ENCODE assay signal across 18 cellular contexts in the genomic region with DNA sequence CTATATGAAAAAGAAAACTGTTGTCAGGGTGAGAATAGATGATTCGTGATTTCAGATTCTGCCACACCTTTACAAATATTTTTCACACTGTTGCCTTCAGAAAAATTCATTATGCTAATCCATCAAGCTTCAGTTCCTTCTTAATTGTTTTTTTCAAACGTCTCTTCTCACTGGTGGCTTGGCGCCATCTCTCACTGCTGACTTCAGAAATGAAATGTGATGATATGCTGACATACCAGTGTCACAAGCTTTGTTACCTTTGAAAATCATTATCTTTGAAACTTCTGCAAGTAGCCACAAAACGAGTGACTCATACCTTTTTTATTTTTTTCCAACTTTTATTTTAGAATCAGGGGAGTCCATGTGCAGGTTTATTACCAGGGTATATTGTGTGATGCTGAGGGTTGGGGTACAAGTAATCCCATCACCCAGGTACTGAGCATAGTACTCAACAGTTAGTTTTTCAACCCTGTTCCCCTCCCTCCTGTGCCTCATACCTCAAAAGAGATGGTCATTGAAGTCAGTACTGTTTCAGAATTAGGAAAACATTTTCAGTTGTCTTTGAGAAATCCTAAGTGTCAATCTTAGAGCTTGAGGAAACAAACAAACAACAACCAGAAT. TPM values are rescaled to one million over a fixed set of nuclear protein-coding genes. Genes with fewer than 3 reads are reported as not detected.
"Had no signal": no experiment of that assay in that cellular context is flagged by ENCODE, and none has a peak within 500 bp of the region (broad histone marks: within the 10 kb centered on the region; RNA-seq: fewer than 3 reads in every experiment).

No MANE protein-coding gene starts in this region.

- DNase-seq: activated CD4-positive, alpha-beta memory T cell treated with anti-CD3 and anti-CD28 coated beads, Interleukin-2, amount 10 ng/mL, durations not matched to agents 7 days and 5 days; activated CD8-positive, alpha-beta memory T cell treated with anti-CD3 and anti-CD28 coated beads, Interleukin-2, amount 50 U/mL, for 4 hours; activated gamma-delta T cell treated with Interleukin-2 at 50 U/mL for 16 hours; aorta; dermis blood vessel endothelial cell; effector memory CD8-positive, alpha-beta T cell; erythroblast; islet precursor cell; left lung; mesenchymal stem cell; naive thymus-derived CD8-positive, alpha-beta T cell; pancreas; sigmoid colon; spleen; WERI-Rb-1 had no signal

- H3K4me3 ChIP-seq: left lung, pancreas, sigmoid colon, spleen, suprapubic skin had no signal

- FAIRE-seq: pancreas had no signal

- H3K36me3 Mint-ChIP-seq: naive thymus-derived CD8-positive, alpha-beta T cell had no signal

- H3K4me3 Mint-ChIP-seq: activated CD4-positive, alpha-beta memory T cell treated with anti-CD3 and anti-CD28 coated beads, Interleukin-2, amount 10 ng/mL, durations not matched to agents 7 days and 5 days; effector memory CD8-positive, alpha-beta T cell; naive thymus-derived CD8-positive, alpha-beta T cell; stimulated activated naive CD8-positive, alpha-beta T cell treated with anti-CD3 and anti-CD28 coated beads, Interleukin-15, Interleukin-2, amounts not matched to agents 100 ng/mL and 50 ng/mL, for 24 hours had no signal

- H3K9me3 ChIP-seq: left lung, pancreas, sigmoid colon, spleen, suprapubic skin had no signal

- H3K27me3 ChIP-seq: pancreas had no signal

- H3K4me1 ChIP-seq: left lung, pancreas, sigmoid colon, spleen, suprapubic skin had no signal

- ATAC-seq: effector memory CD8-positive, alpha-beta T cell; left lung; naive thymus-derived CD8-positive, alpha-beta T cell; pancreas had no signal

- H3K36me3 ChIP-seq: left lung, pancreas, sigmoid colon, spleen, suprapubic skin, WERI-Rb-1 had no signal

- H3K27ac ChIP-seq: left lung, pancreas, sigmoid colon, spleen, suprapubic skin, WERI-Rb-1 had no signal

- H3K9me3 Mint-ChIP-seq: activated CD4-positive, alpha-beta memory T cell treated with anti-CD3 and anti-CD28 coated beads, Interleukin-2, amount 10 ng/mL, durations not matched to agents 7 days and 5 days; effector memory CD8-positive, alpha-beta T cell; naive thymus-derived CD8-positive, alpha-beta T cell; stimulated activated naive CD8-positive, alpha-beta T cell treated with anti-CD3 and anti-CD28 coated beads, Interleukin-15, Interleukin-2, amounts not matched to agents 100 ng/mL and 50 ng/mL, for 24 hours had no signal

- H3K27ac Mint-ChIP-seq: activated CD4-positive, alpha-beta memory T cell treated with anti-CD3 and anti-CD28 coated beads, Interleukin-2, amount 10 ng/mL, durations not matched to agents 7 days and 5 days; effector memory CD8-positive, alpha-beta T cell; naive thymus-derived CD8-positive, alpha-beta T cell; stimulated activated naive CD8-positive, alpha-beta T cell treated with anti-CD3 and anti-CD28 coated beads, Interleukin-15, Interleukin-2, amounts not matched to agents 100 ng/mL and 50 ng/mL, for 24 hours had no signal

RNA-seq across cellular contexts. Expression of a gene that starts 14.0 kb away (rescaled TPM):
- total RNA-seq: activated CD4-positive, alpha-beta memory T cell treated with anti-CD3 and anti-CD28 coated beads, Interleukin-2, amount 10 ng/mL, durations not matched to agents 7 days and 5 days; chondrocyte; naive thymus-derived CD8-positive, alpha-beta T cell had no signal
- polyA plus RNA-seq: aorta had no signal

RNA-seq across cellular contexts. Expression of a gene that starts 24.5 kb away (rescaled TPM):
- total RNA-seq: activated CD4-positive, alpha-beta memory T cell treated with anti-CD3 and anti-CD28 coated beads, Interleukin-2, amount 10 ng/mL, durations not matched to agents 7 days and 5 days; aorta; chondrocyte; dermis blood vessel endothelial cell; left lung; naive thymus-derived CD8-positive, alpha-beta T cell; pancreas; spleen; suprapubic skin had no signal
- polyA plus RNA-seq: naive thymus-derived CD8-positive, alpha-beta T cell had no signal
